ENCODE assay signal across 1 cellular context in the genomic region with DNA sequence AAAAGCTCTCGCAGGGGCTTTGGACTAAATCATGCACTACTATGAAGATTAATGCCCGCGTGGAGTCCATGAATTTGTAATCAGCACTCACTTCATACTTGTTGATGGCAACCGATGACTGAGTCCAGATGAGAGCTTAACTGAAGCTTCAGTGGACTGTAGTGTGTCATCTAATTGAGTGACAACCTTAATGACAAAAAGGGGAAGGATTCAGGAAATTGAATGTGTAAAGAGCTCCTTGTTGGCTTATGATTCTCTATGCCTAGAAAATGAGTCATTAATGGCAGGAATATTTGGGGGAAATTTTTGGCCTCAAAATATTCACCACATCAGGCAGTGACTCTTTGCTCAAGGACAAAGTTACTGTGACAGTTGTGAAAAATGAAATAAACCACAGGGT.
TF ChIP-seq lines count a peak whose summit lies in the region.

No MANE protein-coding gene starts in this region.

TF ChIP-seq in K562, 482 proteins besides CTCF, POLR2A, EP300 and RAD21 (continued from another document):
- TF ChIP-seq, protein P1, sequence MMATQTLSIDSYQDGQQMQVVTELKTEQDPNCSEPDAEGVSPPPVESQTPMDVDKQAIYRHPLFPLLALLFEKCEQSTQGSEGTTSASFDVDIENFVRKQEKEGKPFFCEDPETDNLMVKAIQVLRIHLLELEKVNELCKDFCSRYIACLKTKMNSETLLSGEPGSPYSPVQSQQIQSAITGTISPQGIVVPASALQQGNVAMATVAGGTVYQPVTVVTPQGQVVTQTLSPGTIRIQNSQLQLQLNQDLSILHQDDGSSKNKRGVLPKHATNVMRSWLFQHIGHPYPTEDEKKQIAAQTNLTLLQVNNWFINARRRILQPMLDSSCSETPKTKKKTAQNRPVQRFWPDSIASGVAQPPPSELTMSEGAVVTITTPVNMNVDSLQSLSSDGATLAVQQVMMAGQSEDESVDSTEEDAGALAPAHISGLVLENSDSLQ (IDR thresholded peaks at IDR 0.05), result peak; percentile 93
- peak; percentile 88 for TF ChIP-seq MEIS2 (IDR thresholded peaks at IDR 0.05; ENCODE audit: partially characterized antibody)
